In the genomic region with DNA sequence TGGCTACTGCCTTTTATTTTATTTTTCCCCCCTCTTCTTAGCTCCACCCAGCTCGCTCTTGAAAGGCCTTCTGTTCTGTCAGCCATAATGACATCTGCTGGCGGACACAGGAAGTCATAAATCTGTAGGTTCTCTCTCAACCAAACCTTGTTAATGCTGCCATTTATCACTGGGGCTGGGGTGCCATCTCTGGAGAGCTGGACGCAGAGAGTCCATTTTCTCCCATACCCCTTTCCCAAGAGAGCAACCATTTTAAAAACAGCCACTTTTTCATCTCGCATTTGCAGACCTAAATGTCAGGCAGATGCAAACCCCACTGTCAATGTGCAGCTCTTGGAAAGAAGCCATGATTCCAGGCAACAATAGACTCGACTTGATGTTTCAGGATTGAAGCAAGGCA, we compare ENCODE assay signal across 10 cellular contexts. TPM values are rescaled to one million over a fixed set of nuclear protein-coding genes. Genes with fewer than 3 reads are reported as not detected.
DNase-seq lines count a peak whose midpoint lies in the region; ATAC-seq, FAIRE-seq and TF ChIP-seq lines count a peak whose summit lies in the region.
"Had no signal": no experiment of that assay in that cellular context is flagged by ENCODE, and none has a peak within 500 bp of the region (broad histone marks: within the 10 kb centered on the region; RNA-seq: fewer than 3 reads in every experiment).

No MANE protein-coding gene starts in this region.

- H2AFZ ChIP-seq in hepatocyte = peak overlapping the region; percentile 37

- TF ChIP-seq CTCF in hepatocyte (IDR thresholded peaks at IDR 0.05; ENCODE audit: poor library complexity) = peak; percentile 33

- no peaks in the 10 kb centered on the region for H4K20me1 ChIP-seq in hepatocyte (ENCODE audit: insufficient read depth, poor library complexity, severe bottlenecking)

- H3K4me2 ChIP-seq in hepatocyte = no peak overlapping the region
- H3K4me2 ChIP-seq: KMS-11 had no signal

- H3K79me2 ChIP-seq in hepatocyte = no peaks in the 10 kb centered on the region

- no peaks in the 10 kb centered on the region for H3K36me3 ChIP-seq in hepatocyte (replicated peaks; ENCODE audit: insufficient read depth, low read depth)

- H3K9me2 ChIP-seq in hepatocyte (replicated peaks; ENCODE audit: insufficient read depth) = no peaks in the 10 kb centered on the region

- DNase-seq in DMS153 (lab: John Stamatoyannopoulos, UW) (peak; percentile 98), NCI-H1694 (lab: John Stamatoyannopoulos, UW) (peak; percentile 30), RPMI7951 (ENCODE audit: low read depth) (peak; percentile 78), hepatocyte (ENCODE audit: low spot score) (peak; percentile 32), GM03348 (ENCODE audit: low spot score) (no peak), GM12891 (ENCODE audit: insufficient read length, low spot score) (no peak)
- DNase-seq: CD8-positive, alpha-beta memory T cell had no signal

- no peak for ATAC-seq in HG02970 (IDR thresholded peaks at IDR 0.05; ENCODE audit: low FRiP score, unreplicated experiment)
- ATAC-seq in GM19324 (IDR thresholded peaks at IDR 0.05; ENCODE audit: low FRiP score, unreplicated experiment) = no peak

- peaks cover 4% of the 10 kb centered on the region for H3K4me1 ChIP-seq in hepatocyte (ENCODE audit: insufficient read depth)

- TF ChIP-seq POLR2A in GM12891 (IDR thresholded peaks at IDR 0.05; ENCODE audit: low read depth, low read length) = no peak

- FAIRE-seq in GM12891 (lab: Jason Lieb, UNC) = no peak

- H3K27me3 ChIP-seq in hepatocyte = no peaks in the 10 kb centered on the region

- H3K4me3 ChIP-seq in hepatocyte = no peak overlapping the region

- H3K9me3 ChIP-seq in hepatocyte (ENCODE audit: low read depth) = no peaks in the 10 kb centered on the region

- WGBS in hepatocyte (ENCODE audit: low lambda C conversion rate, missing lambda C conversion rate) = 48% methylated on average over 5 of the region's 5 CpGs

- H3K27ac ChIP-seq in hepatocyte = no peak overlapping the region
- H3K27ac ChIP-seq: KMS-11 had no signal

TF ChIP-seq in GM12891, 5 proteins besides CTCF, POLR2A, EP300 and RAD21:
- TF ChIP-seq SPI1 (IDR thresholded peaks at IDR 0.05; ENCODE audit: low read depth, low read length) (no peak), PAX5 (IDR thresholded peaks at IDR 0.05; ENCODE audit: insufficient read depth, low read length, severe bottlenecking) (no peak), POU2F2 (IDR thresholded peaks at IDR 0.05; ENCODE audit: low read depth, low read length) (no peak), TAF1 (IDR thresholded peaks at IDR 0.05; ENCODE audit: low read depth, low read length) (no peak), POLR2AphosphoS5 (IDR thresholded peaks at IDR 0.05; ENCODE audit: low read depth, low read length) (no peak)

RNA-seq across cellular contexts. Expression of gene TSHZ2, which starts 13.0 kb away (rescaled TPM):
- 0.12 TPM in 1 of 2 replicates, not detected in the other for total RNA-seq in RPMI7951 (2014; rRNA removed; shearing (Covaris generic))
- 5.2 and 6.6 TPM in 2 replicates for total RNA-seq in hepatocyte
- polyA plus RNA-seq in hepatocyte = 1.1 and 4.1 TPM in 2 replicates
- polyA plus RNA-seq in GM12891 (2012; ENCODE audit: low read depth, missing spikeins) = not detected

Comparison
In these comparisons a context has a peak if more than half of its experiments do, and no peak if none do; other contexts are left out.
1. DNase-seq: peak in DMS153 (single experiment), NCI-H1694 (single experiment), RPMI7951 (single experiment) and hepatocyte (single experiment); none in GM03348 (single experiment) and GM12891 (single experiment).